In the genomic region with DNA sequence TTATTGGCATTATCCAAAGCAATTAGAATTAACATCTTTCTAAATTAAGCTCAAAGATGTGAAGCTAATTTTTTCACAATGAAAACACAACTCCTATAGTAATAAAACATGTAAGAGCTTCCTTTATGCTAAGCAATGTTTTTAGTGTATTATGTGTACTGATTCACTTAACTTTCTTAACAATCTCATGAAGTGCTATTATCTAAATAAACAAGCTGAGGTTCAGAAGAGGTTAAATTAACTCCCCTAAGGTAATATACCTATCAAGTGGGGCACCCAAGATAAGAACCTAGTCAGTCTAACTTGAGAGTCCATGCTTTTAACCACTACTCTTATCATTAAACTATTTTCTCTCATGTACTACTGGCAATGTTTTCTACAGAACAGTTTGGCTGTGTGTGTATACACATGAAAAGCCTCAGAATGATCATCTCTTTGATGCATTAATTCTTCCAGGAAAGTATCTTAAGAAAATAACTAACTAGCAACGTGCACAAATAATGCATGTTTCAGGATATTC, we compare ENCODE assay signal across 1 cellular context.
TF ChIP-seq lines count a peak whose summit lies in the region.

No MANE protein-coding gene starts in this region.

TF ChIP-seq in HEK293, 187 proteins besides CTCF, POLR2A, EP300 and RAD21 (continued from another document):
- TF ChIP-seq, protein P1, sequence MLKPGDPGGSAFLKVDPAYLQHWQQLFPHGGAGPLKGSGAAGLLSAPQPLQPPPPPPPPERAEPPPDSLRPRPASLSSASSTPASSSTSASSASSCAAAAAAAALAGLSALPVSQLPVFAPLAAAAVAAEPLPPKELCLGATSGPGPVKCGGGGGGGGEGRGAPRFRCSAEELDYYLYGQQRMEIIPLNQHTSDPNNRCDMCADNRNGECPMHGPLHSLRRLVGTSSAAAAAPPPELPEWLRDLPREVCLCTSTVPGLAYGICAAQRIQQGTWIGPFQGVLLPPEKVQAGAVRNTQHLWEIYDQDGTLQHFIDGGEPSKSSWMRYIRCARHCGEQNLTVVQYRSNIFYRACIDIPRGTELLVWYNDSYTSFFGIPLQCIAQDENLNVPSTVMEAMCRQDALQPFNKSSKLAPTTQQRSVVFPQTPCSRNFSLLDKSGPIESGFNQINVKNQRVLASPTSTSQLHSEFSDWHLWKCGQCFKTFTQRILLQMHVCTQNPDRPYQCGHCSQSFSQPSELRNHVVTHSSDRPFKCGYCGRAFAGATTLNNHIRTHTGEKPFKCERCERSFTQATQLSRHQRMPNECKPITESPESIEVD (tag by site-specific recombination; IDR thresholded peaks at IDR 0.05) = peak; percentile 61
